In genomic region chr14:91115986-91116385, GRCh38 we compare ENCODE assay signal across 8 cellular contexts. TPM values are rescaled to one million over a fixed set of nuclear protein-coding genes. Genes with fewer than 3 reads are reported as not detected.
DNase-seq lines count a peak whose midpoint lies in the region; ATAC-seq and TF ChIP-seq lines count a peak whose summit lies in the region.

No MANE protein-coding gene starts in this region.

- peak overlapping the region; percentile 93 for H3K4me3 ChIP-seq in CD8-positive, alpha-beta T cell (ENCODE audit: low read depth, low read length)
- peak overlapping the region; percentile 87 for H3K4me3 ChIP-seq in MM.1S (ENCODE audit: low read length)
- peak overlapping the region; percentile 76 for H3K4me3 ChIP-seq in naive thymus-derived CD4-positive, alpha-beta T cell (ENCODE audit: low read length)

- H3K9me3 ChIP-seq in CD8-positive, alpha-beta T cell (ENCODE audit: low read length), result no peaks in the 10 kb centered on the region
- no peaks in the 10 kb centered on the region for H3K9me3 ChIP-seq in MM.1S (replicated peaks; ENCODE audit: insufficient read depth, low read length)
- H3K9me3 ChIP-seq in naive thymus-derived CD4-positive, alpha-beta T cell (ENCODE audit: control insufficient read depth in 2 of 3, low read length in 3 of 3), result no peaks in the 10 kb centered on the region

- DNase-seq in CD8-positive, alpha-beta T cell, result no peak
- no peak for DNase-seq in MM.1S
- DNase-seq in naive thymus-derived CD4-positive, alpha-beta T cell, result no peak
- no peak for DNase-seq in SK-N-DZ (ENCODE audit: low spot score)
- DNase-seq in NCI-H2196 (lab: John Stamatoyannopoulos, UW; ENCODE audit: unreplicated experiment), result no peak

- H3K4me1 Mint-ChIP-seq in CD8-positive, alpha-beta T cell (ENCODE audit: low read depth), result peaks cover 70% of the 10 kb centered on the region
- H3K4me1 Mint-ChIP-seq in naive thymus-derived CD4-positive, alpha-beta T cell, result peaks cover 53 to 82% (median 74%) of the 10 kb centered on the region in 7 donors

- peak overlapping the region; percentile 96; the same call in 1 of the 2 replicates for H3K9ac ChIP-seq in MM.1S (ENCODE audit: low read length)

- H3K27ac ChIP-seq in CD8-positive, alpha-beta T cell (ENCODE audit: low read depth, low read length), result peak overlapping the region; percentile 84
- H3K27ac ChIP-seq in MM.1S (ENCODE audit: low read length), result peak overlapping the region; percentile 98; the same call in 1 of the 2 replicates
- peak overlapping the region; percentile 98 for H3K27ac ChIP-seq in cingulate gyrus (ENCODE audit: low read depth, low read length)
- peak overlapping the region; percentile 87 for H3K27ac ChIP-seq in naive thymus-derived CD4-positive, alpha-beta T cell (ENCODE audit: low read depth, low read length)

- POLR2A ChIA-PET in CD8-positive, alpha-beta T cell (lab: Charles Lee), result interaction anchor here (0.7 to 3.7 kb wide), 3 partner anchors 54 to 118 kb away, joined by 3 to 70 read pairs (median 4); partner anchors contain the start of gene RPS6KA5
- POLR2A ChIA-PET in naive thymus-derived CD4-positive, alpha-beta T cell (lab: Charles Lee), result interaction anchor here (0.6 to 4.2 kb wide), 9 partner anchors 8 to 955 kb away, joined by 3 to 105 read pairs (median 5); partner anchors contain the start of gene RPS6KA5

- H3K36me3 ChIP-seq in CD8-positive, alpha-beta T cell (ENCODE audit: insufficient read depth, low read length), result peaks cover 4% of the 10 kb centered on the region
- no peaks in the 10 kb centered on the region for H3K36me3 ChIP-seq in MM.1S (replicated peaks; ENCODE audit: insufficient read depth, low read length)
- peaks cover 2 to 5% (median 4%) of the 10 kb centered on the region in 3 experiments for H3K36me3 ChIP-seq in naive thymus-derived CD4-positive, alpha-beta T cell (ENCODE audit: control insufficient read depth in 2 of 3, insufficient read depth in 3 of 3, low read length in 3 of 3)

- CTCF ChIA-PET in CD8-positive, alpha-beta T cell (lab: Charles Lee), result interaction anchor here (1.1 kb wide), 1 partner anchor 23 kb away, joined by 5 read pairs; no protein-coding TSS in a partner anchor
- CTCF ChIA-PET in naive thymus-derived CD4-positive, alpha-beta T cell (lab: Charles Lee), result interaction anchor here (1.5 to 1.6 kb wide), 2 partner anchors 9 to 213 kb away, joined by 4 to 5 read pairs; no protein-coding TSS in a partner anchor

- H3K4me1 ChIP-seq in CD8-positive, alpha-beta T cell (ENCODE audit: insufficient read depth, low read length), result peaks cover 59% of the 10 kb centered on the region
- 0 out of 2 replicates have a peak, but pooled peaks cover 3% of the 10 kb centered on the region for H3K4me1 ChIP-seq in MM.1S (ENCODE audit: low read length)
- H3K4me1 ChIP-seq in naive thymus-derived CD4-positive, alpha-beta T cell (ENCODE audit: control insufficient read depth in 2 of 2, insufficient read depth in 2 of 2, low read length in 2 of 2), result peaks cover 49 to 53% of the 10 kb centered on the region in 2 donors

- H2AFZ ChIP-seq in MM.1S (ENCODE audit: low read length), result no peak overlapping the region

- peak overlapping the region; percentile 85 for H3K4me2 ChIP-seq in MM.1S (ENCODE audit: low read depth, low read length)

- H3K36me3 Mint-ChIP-seq in CD8-positive, alpha-beta T cell, result peaks cover 49% of the 10 kb centered on the region
- peaks cover 6 to 50% (median 30%) of the 10 kb centered on the region in 5 donors for H3K36me3 Mint-ChIP-seq in naive thymus-derived CD4-positive, alpha-beta T cell

- no peak for ATAC-seq in CD8-positive, alpha-beta T cell
- no peak for ATAC-seq in naive thymus-derived CD4-positive, alpha-beta T cell
- ATAC-seq in HG03039 (IDR thresholded peaks at IDR 0.05; ENCODE audit: unreplicated experiment) (no peak), HG02642 (IDR thresholded peaks at IDR 0.05; ENCODE audit: poor library complexity, unreplicated experiment) (no peak)

- no peaks in the 10 kb centered on the region for H3K9me2 ChIP-seq in MM.1S (replicated peaks; ENCODE audit: insufficient read depth, low read length)

- peaks cover 57% of the 10 kb centered on the region for H3K79me2 ChIP-seq in MM.1S (ENCODE audit: low read length)

- no peaks in the 10 kb centered on the region for H3K9me3 Mint-ChIP-seq in CD8-positive, alpha-beta T cell
- H3K9me3 Mint-ChIP-seq in naive thymus-derived CD4-positive, alpha-beta T cell, result peaks cover 0 to 11% (median 0%) of the 10 kb centered on the region in 11 donors

- no peaks in the 10 kb centered on the region for H3K27me3 Mint-ChIP-seq in CD8-positive, alpha-beta T cell (ENCODE audit: low read depth)
- H3K27me3 Mint-ChIP-seq in naive thymus-derived CD4-positive, alpha-beta T cell, result no peaks in the 10 kb centered on the region

- H3K27ac Mint-ChIP-seq in CD8-positive, alpha-beta T cell, result peak overlapping the region; percentile 95
- H3K27ac Mint-ChIP-seq in naive thymus-derived CD4-positive, alpha-beta T cell, result peak overlapping the region; percentile 88 to 97 (median 96)

- H3K4me3 Mint-ChIP-seq in CD8-positive, alpha-beta T cell, result peak overlapping the region; percentile 90
- peak overlapping the region; percentile 84 to 99 (median 93) for H3K4me3 Mint-ChIP-seq in naive thymus-derived CD4-positive, alpha-beta T cell

- TF ChIP-seq CTCF in CD8-positive, alpha-beta T cell (IDR thresholded peaks at IDR 0.05), result no peak
- TF ChIP-seq CTCF in MM.1S (IDR thresholded peaks at IDR 0.05; ENCODE audit: low read length), result no peak

- H4K20me1 ChIP-seq in MM.1S (ENCODE audit: insufficient read depth, low read length), result no peaks in the 10 kb centered on the region

- intact Hi-C loops in CD8-positive, alpha-beta T cell (cut with DNase I, micrococcal nuclease), result loop anchor here in 1 of 2 experiments (2.0 kb wide), 1 partner anchor 37 kb away; no protein-coding TSS in a partner anchor
- intact Hi-C loops in naive thymus-derived CD4-positive, alpha-beta T cell (cut with micrococcal nuclease), result loop anchor here (1.0 to 5.0 kb wide), 3 partner anchors 22 to 131 kb away; no protein-coding TSS in a partner anchor

- H3F3A ChIP-seq in MM.1S (ENCODE audit: insufficient read depth, low read length), result peaks cover 17% of the 10 kb centered on the region; the same call in 1 of the 2 replicates

- no peaks in the 10 kb centered on the region for H3K27me3 ChIP-seq in CD8-positive, alpha-beta T cell (ENCODE audit: insufficient read depth, low read length)
- H3K27me3 ChIP-seq in MM.1S (replicated peaks; ENCODE audit: insufficient read depth, low read length), result no peaks in the 10 kb centered on the region
- H3K27me3 ChIP-seq in naive thymus-derived CD4-positive, alpha-beta T cell (ENCODE audit: control insufficient read depth in 2 of 2, insufficient read depth in 2 of 2, low read length in 2 of 2), result no peaks in the 10 kb centered on the region

RNA-seq across cellular contexts. Expression of gene DGLUCY, which starts 2.1 kb away (rescaled TPM):
- 10 to 100 TPM; 31.2 to 33.6 TPM for total RNA-seq in CD8-positive, alpha-beta T cell
- total RNA-seq in naive thymus-derived CD4-positive, alpha-beta T cell, result 100 to 1,000 TPM in 2 of 5 experiments, 10 to 100 TPM in 3; 63.7 to 108 (median 95.9) TPM
- polyA plus RNA-seq in naive thymus-derived CD4-positive, alpha-beta T cell, result 10 to 100 TPM; 31.1 to 41.7 TPM
- polyA plus RNA-seq in SK-N-DZ (2014; cell fraction: cytosol; rRNA removed), result 24.8 and 37.3 TPM in 2 replicates
- polyA plus RNA-seq in SK-N-DZ (2014; cell fraction: nucleus; rRNA removed), result 46.1 and 55.7 TPM in 2 replicates

RNA-seq across cellular contexts. Expression of gene RPS6KA5, which starts 55.5 kb away (rescaled TPM):
- 10 to 100 TPM; 17.7 to 18.3 TPM for total RNA-seq in CD8-positive, alpha-beta T cell
- 10 to 100 TPM; 31.9 to 43.5 (median 34.3) TPM for total RNA-seq in naive thymus-derived CD4-positive, alpha-beta T cell
- polyA plus RNA-seq in naive thymus-derived CD4-positive, alpha-beta T cell, result 10 to 100 TPM; 17.7 to 26.8 TPM
- polyA plus RNA-seq in SK-N-DZ (2014; cell fraction: cytosol; rRNA removed), result 2.4 and 3.4 TPM in 2 replicates
- 3.1 and 5.6 TPM in 2 replicates for polyA plus RNA-seq in SK-N-DZ (2014; cell fraction: nucleus; rRNA removed)
